22 cellular contexts compared by ENCODE assay signal in genomic region chr3:69103123-69103522, GRCh38. TPM values are rescaled to one million over a fixed set of nuclear protein-coding genes. Genes with fewer than 3 reads are reported as not detected.
"Had no signal": no experiment of that assay in that cellular context is flagged by ENCODE, and none has a peak within 500 bp of the region (broad histone marks: within the 10 kb centered on the region; RNA-seq: fewer than 3 reads in every experiment).

No MANE protein-coding gene starts in this region.

- DNase-seq: activated CD4-positive, alpha-beta memory T cell treated with anti-CD3 and anti-CD28 coated beads, Interleukin-2, amount 10 ng/mL, durations not matched to agents 7 days and 5 days; activated CD4-positive, alpha-beta T cell treated with anti-CD3 and anti-CD28 coated beads for 48 hours; activated CD4-positive, CD25-positive, alpha-beta regulatory T cell; activated effector memory CD4-positive, alpha-beta T cell treated with anti-CD3 and anti-CD28 coated beads, Interleukin-2, amount 50 U/mL, for 16 hours; activated T-cell treated with anti-CD3 and anti-CD28 coated beads, Interleukin-2, amount 50 U/mL, for 4 hours; amniotic stem cell; caudate nucleus; colonic mucosa; erythroblast; foreskin melanocyte; mesendoderm; stimulated activated CD4-positive, alpha-beta T cell treated with anti-CD3 and anti-CD28 coated beads, Interleukin-12 subunit alpha, Interleukin-12 subunit beta, amount 100 ng/mL, for 4 hours; stimulated activated CD4-positive, alpha-beta T cell treated with anti-CD3 and anti-CD28 coated beads, Interleukin-1b, Interleukin-23, amount 100 ng/mL, for 48 hours; transverse colon; uterus had no signal

- H3K36me3 ChIP-seq: colonic mucosa, uterus had no signal

- H3K4me1 ChIP-seq: colonic mucosa, uterus had no signal

- H3K9me3 ChIP-seq: colonic mucosa, transverse colon, uterus had no signal

- H3K27ac ChIP-seq: colonic mucosa, parathyroid adenoma, transverse colon, uterus had no signal

- H3K27me3 Mint-ChIP-seq: activated CD4-positive, alpha-beta memory T cell treated with anti-CD3 and anti-CD28 coated beads, Interleukin-2, amount 10 ng/mL, durations not matched to agents 7 days and 5 days; stimulated activated naive CD8-positive, alpha-beta T cell treated with anti-CD3 and anti-CD28 coated beads, Interleukin-15, Interleukin-2, amounts not matched to agents 100 ng/mL and 50 ng/mL, for 24 hours had no signal

- H3K27ac Mint-ChIP-seq: activated CD4-positive, alpha-beta memory T cell treated with anti-CD3 and anti-CD28 coated beads, Interleukin-2, amount 10 ng/mL, durations not matched to agents 7 days and 5 days; nephron had no signal

- H3K4me3 Mint-ChIP-seq: activated CD4-positive, alpha-beta memory T cell treated with anti-CD3 and anti-CD28 coated beads, Interleukin-2, amount 10 ng/mL, durations not matched to agents 7 days and 5 days; activated T-cell treated with anti-CD3 and anti-CD28 coated beads, Interleukin-2, amount 50 U/mL, for 4 hours; nephron; stimulated activated naive CD8-positive, alpha-beta T cell treated with anti-CD3 and anti-CD28 coated beads, Interleukin-15, Interleukin-2, amounts not matched to agents 100 ng/mL and 50 ng/mL, for 24 hours had no signal

- H3K9me3 Mint-ChIP-seq: activated CD4-positive, alpha-beta memory T cell treated with anti-CD3 and anti-CD28 coated beads, Interleukin-2, amount 10 ng/mL, durations not matched to agents 7 days and 5 days; activated T-cell treated with anti-CD3 and anti-CD28 coated beads, Interleukin-2, amount 50 U/mL, for 4 hours; nephron; stimulated activated naive CD8-positive, alpha-beta T cell treated with anti-CD3 and anti-CD28 coated beads, Interleukin-15, Interleukin-2, amounts not matched to agents 100 ng/mL and 50 ng/mL, for 24 hours had no signal

- H3K4me3 ChIP-seq: colonic mucosa, transverse colon, uterus had no signal

- H3K9ac ChIP-seq: parathyroid adenoma had no signal

- H3K27me3 ChIP-seq: colonic mucosa, transverse colon, uterus had no signal

- H2AFZ ChIP-seq: parathyroid adenoma had no signal

- H3K4me1 Mint-ChIP-seq: nephron had no signal

- ATAC-seq: activated naive CD4-positive, alpha-beta T cell treated with anti-CD3 and anti-CD28 coated beads, Interleukin-2, amount 50 U/mL, for 72 hours; activated T-cell treated with anti-CD3 and anti-CD28 coated beads, Interleukin-2, amount 50 U/mL, for 4 hours had no signal

RNA-seq across cellular contexts. Expression of gene LMOD3, which starts 19.3 kb away (rescaled TPM):
- total RNA-seq: activated CD4-positive, alpha-beta memory T cell treated with anti-CD3 and anti-CD28 coated beads, Interleukin-2, amount 10 ng/mL, durations not matched to agents 7 days and 5 days; activated naive CD4-positive, alpha-beta T cell treated with anti-CD3 and anti-CD28 coated beads, Interleukin-2, amount 50 U/mL, for 72 hours; activated T-cell treated with anti-CD3 and anti-CD28 coated beads, Interleukin-2, amount 50 U/mL, for 4 hours; kidney epithelial cell; liver; renal cortical epithelial cell had no signal
